1 cellular context compared by ENCODE assay signal in genomic region chr11:3942160-3942955, GRCh38.
TF ChIP-seq lines count a peak whose summit lies in the region.

No MANE protein-coding gene starts in this region.

TF ChIP-seq in HepG2, 621 proteins besides CTCF, POLR2A, EP300 and RAD21 (continued from another document and continues in another):
- peak; percentile 52; the same call in 1 of the 2 replicates for TF ChIP-seq NR2F2 (IDR thresholded peaks at IDR 0.05; ENCODE audit: borderline replicate concordance, low read depth)
- 0 out of 2 replicates have a peak, but pooled peaks have one; percentile 16 for TF ChIP-seq ARID2 (CRISPR knock-in tag; IDR thresholded peaks at IDR 0.05; ENCODE audit: borderline replicate concordance)
- peak; percentile 32; the same call in 1 of the 2 replicates for TF ChIP-seq TBX3 (IDR thresholded peaks at IDR 0.05; ENCODE audit: borderline replicate concordance)
- peak; percentile 57; the same call in 1 of the 2 replicates for TF ChIP-seq GATAD2A (CRISPR knock-in tag; IDR thresholded peaks at IDR 0.05)
- TF ChIP-seq TFAP4 (IDR thresholded peaks at IDR 0.05; ENCODE audit: borderline replicate concordance, low read depth) = peak; percentile 85
- TF ChIP-seq ZNF256 (CRISPR knock-in tag; conservative IDR thresholded peaks at IDR 0.05) = no peak
- no peak for TF ChIP-seq ZNF513 (CRISPR knock-in tag; conservative IDR thresholded peaks at IDR 0.05)
- TF ChIP-seq PHB2 (IDR thresholded peaks at IDR 0.05; ENCODE audit: partially characterized antibody) = no peak
- no peak for TF ChIP-seq CAMTA2 (CRISPR knock-in tag; IDR thresholded peaks at IDR 0.05; ENCODE audit: borderline replicate concordance)
- no peak for TF ChIP-seq ZBTB21 (CRISPR knock-in tag; IDR thresholded peaks at IDR 0.05)
- no peak for TF ChIP-seq ZNF329 (CRISPR knock-in tag; IDR thresholded peaks at IDR 0.05; ENCODE audit: low read depth)
- no peak for TF ChIP-seq GTF3A (CRISPR knock-in tag; conservative IDR thresholded peaks at IDR 0.05)
- TF ChIP-seq STAG1 (CRISPR knock-in tag; IDR thresholded peaks at IDR 0.05) = peak; percentile 74
- 0 out of 2 replicates have a peak, but pooled peaks have one; percentile 52 for TF ChIP-seq NCOR1 (IDR thresholded peaks at IDR 0.05; ENCODE audit: borderline replicate concordance, low read length)
- no peak for TF ChIP-seq KAT8 (CRISPR knock-in tag; IDR thresholded peaks at IDR 0.05)
- TF ChIP-seq ATF2 (CRISPR knock-in tag; IDR thresholded peaks at IDR 0.05) = peak; percentile 56; the same call in 1 of the 2 replicates
- 0 out of 2 replicates have a peak, but pooled peaks have one; percentile 23 for TF ChIP-seq ESRRA (CRISPR knock-in tag; IDR thresholded peaks at IDR 0.05; ENCODE audit: low read depth)
- 0 out of 2 replicates have a peak, but pooled peaks have one; percentile 45 for TF ChIP-seq SNAPC2 (CRISPR knock-in tag; IDR thresholded peaks at IDR 0.05)
- TF ChIP-seq ZNF709 (CRISPR knock-in tag; IDR thresholded peaks at IDR 0.05) = no peak
- no peak for TF ChIP-seq KLF6 (CRISPR knock-in tag; IDR thresholded peaks at IDR 0.05)
- TF ChIP-seq HOXA5 (CRISPR knock-in tag; IDR thresholded peaks at IDR 0.05) = no peak
- peak; percentile 24; the same call in 1 of the 2 replicates for TF ChIP-seq ZNF292 (CRISPR knock-in tag; IDR thresholded peaks at IDR 0.05; ENCODE audit: borderline replicate concordance, low read depth)
- no peak for TF ChIP-seq NR3C1 (CRISPR knock-in tag; IDR thresholded peaks at IDR 0.05)
- no peak for TF ChIP-seq ZNF253 (CRISPR knock-in tag; IDR thresholded peaks at IDR 0.05; ENCODE audit: borderline replicate concordance)
- TF ChIP-seq CBFB (CRISPR knock-in tag; IDR thresholded peaks at IDR 0.05) = peak; percentile 80
- no peak; the same call in 1 of the 2 replicates for TF ChIP-seq CSRNP1 (CRISPR knock-in tag; IDR thresholded peaks at IDR 0.05)
- peak; percentile 21; the same call in 1 of the 2 replicates for TF ChIP-seq HMG20A (CRISPR knock-in tag; IDR thresholded peaks at IDR 0.05; ENCODE audit: borderline replicate concordance)
- TF ChIP-seq ZNF496 (CRISPR knock-in tag; IDR thresholded peaks at IDR 0.05; ENCODE audit: insufficient replicate concordance) = no peak
- TF ChIP-seq ZFP1 (CRISPR knock-in tag; IDR thresholded peaks at IDR 0.05) = 0 out of 2 replicates have a peak, but pooled peaks have one; percentile 28
- TF ChIP-seq ZFYVE20 (CRISPR knock-in tag; IDR thresholded peaks at IDR 0.05; ENCODE audit: borderline replicate concordance, low read depth) = no peak
- TF ChIP-seq ZFP90 (CRISPR knock-in tag; IDR thresholded peaks at IDR 0.05; ENCODE audit: borderline replicate concordance) = 0 out of 2 replicates have a peak, but pooled peaks have one; percentile 33
- TF ChIP-seq TBX2 (CRISPR knock-in tag; IDR thresholded peaks at IDR 0.05; ENCODE audit: borderline replicate concordance) = peak; percentile 26; the same call in 1 of the 2 replicates
- 0 out of 2 replicates have a peak, but pooled peaks have one; percentile 31 for TF ChIP-seq SOX5 (CRISPR knock-in tag; IDR thresholded peaks at IDR 0.05; ENCODE audit: borderline replicate concordance)
- no peak for TF ChIP-seq MAFK (conservative IDR thresholded peaks at IDR 0.05 in 1 of 2, IDR thresholded peaks at IDR 0.05 in 1 of 2; ENCODE audit: low read length in 2 of 2)
- peak; percentile 76 for TF ChIP-seq NCOA2 (CRISPR knock-in tag; IDR thresholded peaks at IDR 0.05)
- TF ChIP-seq HOXA9 (CRISPR knock-in tag; IDR thresholded peaks at IDR 0.05; ENCODE audit: borderline replicate concordance) = no peak
- TF ChIP-seq, protein P1, sequence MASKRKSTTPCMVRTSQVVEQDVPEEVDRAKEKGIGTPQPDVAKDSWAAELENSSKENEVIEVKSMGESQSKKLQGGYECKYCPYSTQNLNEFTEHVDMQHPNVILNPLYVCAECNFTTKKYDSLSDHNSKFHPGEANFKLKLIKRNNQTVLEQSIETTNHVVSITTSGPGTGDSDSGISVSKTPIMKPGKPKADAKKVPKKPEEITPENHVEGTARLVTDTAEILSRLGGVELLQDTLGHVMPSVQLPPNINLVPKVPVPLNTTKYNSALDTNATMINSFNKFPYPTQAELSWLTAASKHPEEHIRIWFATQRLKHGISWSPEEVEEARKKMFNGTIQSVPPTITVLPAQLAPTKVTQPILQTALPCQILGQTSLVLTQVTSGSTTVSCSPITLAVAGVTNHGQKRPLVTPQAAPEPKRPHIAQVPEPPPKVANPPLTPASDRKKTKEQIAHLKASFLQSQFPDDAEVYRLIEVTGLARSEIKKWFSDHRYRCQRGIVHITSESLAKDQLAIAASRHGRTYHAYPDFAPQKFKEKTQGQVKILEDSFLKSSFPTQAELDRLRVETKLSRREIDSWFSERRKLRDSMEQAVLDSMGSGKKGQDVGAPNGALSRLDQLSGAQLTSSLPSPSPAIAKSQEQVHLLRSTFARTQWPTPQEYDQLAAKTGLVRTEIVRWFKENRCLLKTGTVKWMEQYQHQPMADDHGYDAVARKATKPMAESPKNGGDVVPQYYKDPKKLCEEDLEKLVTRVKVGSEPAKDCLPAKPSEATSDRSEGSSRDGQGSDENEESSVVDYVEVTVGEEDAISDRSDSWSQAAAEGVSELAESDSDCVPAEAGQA (IDR thresholded peaks at IDR 0.05; ENCODE audit: low read depth) = no peak
- TF ChIP-seq, protein P1 (CRISPR knock-in tag; IDR thresholded peaks at IDR 0.05; ENCODE audit: borderline replicate concordance) = no peak
- TF ChIP-seq SAP130 (CRISPR knock-in tag; IDR thresholded peaks at IDR 0.05; ENCODE audit: low read depth) = peak; percentile 52
- no peak for TF ChIP-seq CCDC6 (CRISPR knock-in tag; IDR thresholded peaks at IDR 0.05)
- TF ChIP-seq, protein P2, sequence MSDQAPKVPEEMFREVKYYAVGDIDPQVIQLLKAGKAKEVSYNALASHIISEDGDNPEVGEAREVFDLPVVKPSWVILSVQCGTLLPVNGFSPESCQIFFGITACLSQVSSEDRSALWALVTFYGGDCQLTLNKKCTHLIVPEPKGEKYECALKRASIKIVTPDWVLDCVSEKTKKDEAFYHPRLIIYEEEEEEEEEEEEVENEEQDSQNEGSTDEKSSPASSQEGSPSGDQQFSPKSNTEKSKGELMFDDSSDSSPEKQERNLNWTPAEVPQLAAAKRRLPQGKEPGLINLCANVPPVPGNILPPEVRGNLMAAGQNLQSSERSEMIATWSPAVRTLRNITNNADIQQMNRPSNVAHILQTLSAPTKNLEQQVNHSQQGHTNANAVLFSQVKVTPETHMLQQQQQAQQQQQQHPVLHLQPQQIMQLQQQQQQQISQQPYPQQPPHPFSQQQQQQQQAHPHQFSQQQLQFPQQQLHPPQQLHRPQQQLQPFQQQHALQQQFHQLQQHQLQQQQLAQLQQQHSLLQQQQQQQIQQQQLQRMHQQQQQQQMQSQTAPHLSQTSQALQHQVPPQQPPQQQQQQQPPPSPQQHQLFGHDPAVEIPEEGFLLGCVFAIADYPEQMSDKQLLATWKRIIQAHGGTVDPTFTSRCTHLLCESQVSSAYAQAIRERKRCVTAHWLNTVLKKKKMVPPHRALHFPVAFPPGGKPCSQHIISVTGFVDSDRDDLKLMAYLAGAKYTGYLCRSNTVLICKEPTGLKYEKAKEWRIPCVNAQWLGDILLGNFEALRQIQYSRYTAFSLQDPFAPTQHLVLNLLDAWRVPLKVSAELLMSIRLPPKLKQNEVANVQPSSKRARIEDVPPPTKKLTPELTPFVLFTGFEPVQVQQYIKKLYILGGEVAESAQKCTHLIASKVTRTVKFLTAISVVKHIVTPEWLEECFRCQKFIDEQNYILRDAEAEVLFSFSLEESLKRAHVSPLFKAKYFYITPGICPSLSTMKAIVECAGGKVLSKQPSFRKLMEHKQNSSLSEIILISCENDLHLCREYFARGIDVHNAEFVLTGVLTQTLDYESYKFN (CRISPR knock-in tag; conservative IDR thresholded peaks at IDR 0.05) = peak; percentile 84
- peak; percentile 65 for TF ChIP-seq BCL6 (CRISPR knock-in tag; IDR thresholded peaks at IDR 0.05)
- no peak for TF ChIP-seq PHF5A (CRISPR knock-in tag; IDR thresholded peaks at IDR 0.05; ENCODE audit: low read depth, unreplicated experiment)
- no peak for TF ChIP-seq FOXM1 (CRISPR knock-in tag; IDR thresholded peaks at IDR 0.05)
- 0 out of 2 replicates have a peak, but pooled peaks have one; percentile 3 for TF ChIP-seq NKX3-1 (CRISPR knock-in tag; IDR thresholded peaks at IDR 0.05)
- no peak for TF ChIP-seq POLR2G (IDR thresholded peaks at IDR 0.05; ENCODE audit: low read depth, low read length)
